Comparison of ENCODE assay signal across 1 cellular context in the genomic region with DNA sequence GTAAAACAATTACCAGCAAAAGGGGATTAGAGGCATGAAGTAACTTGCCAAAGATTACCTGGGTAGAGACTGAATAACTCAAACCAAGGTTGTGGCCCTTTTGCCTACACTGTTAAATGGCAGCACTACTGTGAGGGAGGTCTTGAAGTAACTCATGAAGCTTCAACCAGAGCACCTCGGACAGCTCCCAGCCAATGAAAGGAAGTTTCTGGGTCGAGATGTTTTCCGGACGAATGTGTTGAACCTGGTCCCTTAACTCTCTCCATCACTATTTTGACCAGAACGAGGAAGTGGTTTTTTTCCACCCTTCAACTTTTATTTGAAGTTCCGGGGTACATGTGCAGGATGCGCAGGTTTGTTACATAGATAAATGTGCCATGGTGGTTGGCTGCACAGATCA.
TF ChIP-seq lines count a peak whose summit lies in the region.

No MANE protein-coding gene starts in this region.

TF ChIP-seq in GM23338, 12 proteins besides CTCF, POLR2A, EP300 and RAD21 (continued from another document):
- TF ChIP-seq, protein P1, sequence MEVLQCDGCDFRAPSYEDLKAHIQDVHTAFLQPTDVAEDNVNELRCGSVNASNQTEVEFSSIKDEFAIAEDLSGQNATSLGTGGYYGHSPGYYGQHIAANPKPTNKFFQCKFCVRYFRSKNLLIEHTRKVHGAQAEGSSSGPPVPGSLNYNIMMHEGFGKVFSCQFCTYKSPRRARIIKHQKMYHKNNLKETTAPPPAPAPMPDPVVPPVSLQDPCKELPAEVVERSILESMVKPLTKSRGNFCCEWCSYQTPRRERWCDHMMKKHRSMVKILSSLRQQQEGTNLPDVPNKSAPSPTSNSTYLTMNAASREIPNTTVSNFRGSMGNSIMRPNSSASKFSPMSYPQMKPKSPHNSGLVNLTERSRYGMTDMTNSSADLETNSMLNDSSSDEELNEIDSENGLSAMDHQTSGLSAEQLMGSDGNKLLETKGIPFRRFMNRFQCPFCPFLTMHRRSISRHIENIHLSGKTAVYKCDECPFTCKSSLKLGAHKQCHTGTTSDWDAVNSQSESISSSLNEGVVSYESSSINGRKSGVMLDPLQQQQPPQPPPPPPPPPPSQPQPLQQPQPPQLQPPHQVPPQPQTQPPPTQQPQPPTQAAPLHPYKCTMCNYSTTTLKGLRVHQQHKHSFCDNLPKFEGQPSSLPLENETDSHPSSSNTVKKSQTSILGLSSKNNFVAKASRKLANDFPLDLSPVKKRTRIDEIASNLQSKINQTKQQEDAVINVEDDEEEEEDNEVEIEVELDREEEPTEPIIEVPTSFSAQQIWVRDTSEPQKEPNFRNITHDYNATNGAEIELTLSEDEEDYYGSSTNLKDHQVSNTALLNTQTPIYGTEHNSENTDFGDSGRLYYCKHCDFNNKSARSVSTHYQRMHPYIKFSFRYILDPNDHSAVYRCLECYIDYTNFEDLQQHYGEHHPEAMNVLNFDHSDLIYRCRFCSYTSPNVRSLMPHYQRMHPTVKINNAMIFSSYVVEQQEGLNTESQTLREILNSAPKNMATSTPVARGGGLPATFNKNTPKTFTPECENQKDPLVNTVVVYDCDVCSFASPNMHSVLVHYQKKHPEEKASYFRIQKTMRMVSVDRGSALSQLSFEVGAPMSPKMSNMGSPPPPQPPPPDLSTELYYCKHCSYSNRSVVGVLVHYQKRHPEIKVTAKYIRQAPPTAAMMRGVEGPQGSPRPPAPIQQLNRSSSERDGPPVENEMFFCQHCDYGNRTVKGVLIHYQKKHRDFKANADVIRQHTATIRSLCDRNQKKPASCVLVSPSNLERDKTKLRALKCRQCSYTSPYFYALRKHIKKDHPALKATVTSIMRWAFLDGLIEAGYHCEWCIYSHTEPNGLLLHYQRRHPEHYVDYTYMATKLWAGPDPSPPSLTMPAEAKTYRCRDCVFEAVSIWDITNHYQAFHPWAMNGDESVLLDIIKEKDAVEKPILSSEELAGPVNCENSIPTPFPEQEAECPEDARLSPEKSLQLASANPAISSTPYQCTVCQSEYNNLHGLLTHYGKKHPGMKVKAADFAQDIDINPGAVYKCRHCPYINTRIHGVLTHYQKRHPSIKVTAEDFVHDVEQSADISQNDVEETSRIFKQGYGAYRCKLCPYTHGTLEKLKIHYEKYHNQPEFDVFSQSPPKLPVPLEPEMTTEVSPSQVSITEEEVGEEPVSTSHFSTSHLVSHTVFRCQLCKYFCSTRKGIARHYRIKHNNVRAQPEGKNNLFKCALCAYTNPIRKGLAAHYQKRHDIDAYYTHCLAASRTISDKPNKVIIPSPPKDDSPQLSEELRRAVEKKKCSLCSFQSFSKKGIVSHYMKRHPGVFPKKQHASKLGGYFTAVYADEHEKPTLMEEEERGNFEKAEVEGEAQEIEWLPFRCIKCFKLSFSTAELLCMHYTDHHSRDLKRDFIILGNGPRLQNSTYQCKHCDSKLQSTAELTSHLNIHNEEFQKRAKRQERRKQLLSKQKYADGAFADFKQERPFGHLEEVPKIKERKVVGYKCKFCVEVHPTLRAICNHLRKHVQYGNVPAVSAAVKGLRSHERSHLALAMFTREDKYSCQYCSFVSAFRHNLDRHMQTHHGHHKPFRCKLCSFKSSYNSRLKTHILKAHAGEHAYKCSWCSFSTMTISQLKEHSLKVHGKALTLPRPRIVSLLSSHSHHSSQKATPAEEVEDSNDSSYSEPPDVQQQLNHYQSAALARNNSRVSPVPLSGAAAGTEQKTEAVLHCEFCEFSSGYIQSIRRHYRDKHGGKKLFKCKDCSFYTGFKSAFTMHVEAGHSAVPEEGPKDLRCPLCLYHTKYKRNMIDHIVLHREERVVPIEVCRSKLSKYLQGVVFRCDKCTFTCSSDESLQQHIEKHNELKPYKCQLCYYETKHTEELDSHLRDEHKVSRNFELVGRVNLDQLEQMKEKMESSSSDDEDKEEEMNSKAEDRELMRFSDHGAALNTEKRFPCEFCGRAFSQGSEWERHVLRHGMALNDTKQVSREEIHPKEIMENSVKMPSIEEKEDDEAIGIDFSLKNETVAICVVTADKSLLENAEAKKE (CRISPR knock-in tag; IDR thresholded peaks at IDR 0.05): no peak
- TF ChIP-seq EZH2 (IDR thresholded peaks at IDR 0.05; ENCODE audit: low read depth, unreplicated experiment) (no peak), NANOG (IDR thresholded peaks at IDR 0.05; ENCODE audit: borderline replicate concordance) (no peak), STAT1 (IDR thresholded peaks at IDR 0.05; ENCODE audit: unreplicated experiment) (no peak), JUNB (IDR thresholded peaks at IDR 0.05; ENCODE audit: unreplicated experiment) (no peak)
